Comparison of ENCODE assay signal across 8 cellular contexts in genomic region chr13:111202745-111203144, GRCh38.
DNase-seq lines count a peak whose midpoint lies in the region; ATAC-seq lines count a peak whose summit lies in the region.

No MANE protein-coding gene starts in this region.

- peaks cover 26% of the 10 kb centered on the region for H3K36me3 Mint-ChIP-seq in T-helper 2 cell treated with Interferon-gamma antibody and Interleukin-4, amounts not matched to agents 5 μg/mL and 100 μg/mL, for 36 hours (ENCODE audit: low read depth)

- peaks cover 41% of the 10 kb centered on the region for H3K4me1 Mint-ChIP-seq in T-helper 2 cell treated with Interferon-gamma antibody and Interleukin-4, amounts not matched to agents 5 μg/mL and 100 μg/mL, for 36 hours (ENCODE audit: low read depth)

- H3K27me3 Mint-ChIP-seq in T-helper 2 cell treated with Interferon-gamma antibody and Interleukin-4, amounts not matched to agents 5 μg/mL and 100 μg/mL, for 36 hours (ENCODE audit: low read depth): no peaks in the 10 kb centered on the region

- H3K4me3 Mint-ChIP-seq in T-helper 2 cell treated with Interferon-gamma antibody and Interleukin-4, amounts not matched to agents 5 μg/mL and 100 μg/mL, for 36 hours: peak overlapping the region; percentile 35

- ATAC-seq in GM19372 (IDR thresholded peaks at IDR 0.05; ENCODE audit: low read depth, unreplicated experiment): peak; percentile 69
- peak; percentile 84 for ATAC-seq in HG03354 (IDR thresholded peaks at IDR 0.05; ENCODE audit: poor library complexity, severe bottlenecking, unreplicated experiment)
- ATAC-seq in stimulated activated naive CD8-positive, alpha-beta T cell treated with anti-CD3 and anti-CD28 coated beads, Interleukin-15, Interleukin-2, amounts not matched to agents 100 U/mL and 50 U/mL, for 24 hours: peak; percentile 47

- DNase-seq in DMS53 (lab: John Stamatoyannopoulos, UW) (peak; percentile 51), glomerular endothelial cell (ENCODE audit: extremely low read depth, low read depth, low spot score) (peak; percentile 100), SW 1271 (lab: John Stamatoyannopoulos, UW) (no peak), T-helper 9 cell (no peak)
- no peak for DNase-seq in T-helper 2 cell treated with Interferon-gamma antibody and Interleukin-4, amounts not matched to agents 5 μg/mL and 100 μg/mL, for 36 hours (ENCODE audit: low spot score)
- DNase-seq in stimulated activated naive CD8-positive, alpha-beta T cell treated with anti-CD3 and anti-CD28 coated beads, Interleukin-15, Interleukin-2, amounts not matched to agents 100 U/mL and 50 U/mL, for 24 hours: no peak

- H3K9me3 Mint-ChIP-seq in T-helper 2 cell treated with Interferon-gamma antibody and Interleukin-4, amounts not matched to agents 5 μg/mL and 100 μg/mL, for 36 hours: no peaks in the 10 kb centered on the region

- H3K27ac Mint-ChIP-seq in T-helper 2 cell treated with Interferon-gamma antibody and Interleukin-4, amounts not matched to agents 5 μg/mL and 100 μg/mL, for 36 hours: peak overlapping the region; percentile 38

Comparison
In these comparisons a context has a peak if more than half of its experiments do, and no peak if none do; other contexts are left out.
1. DNase-seq: peak in DMS53 (single experiment) and glomerular endothelial cell (single experiment); none in T-helper 2 cell treated with Interferon-gamma antibody and Interleukin-4, amounts not matched to agents 5 μg/mL and 100 μg/mL, for 36 hours (single experiment), stimulated activated naive CD8-positive, alpha-beta T cell treated with anti-CD3 and anti-CD28 coated beads, Interleukin-15, Interleukin-2, amounts not matched to agents 100 U/mL and 50 U/mL, for 24 hours (single experiment), SW 1271 (0 of 2) and T-helper 9 cell (single experiment).
2. Peak in every context shown above with its lines, with median percentiles within 50 percentile points of each other: ATAC-seq.